In the genomic region with DNA sequence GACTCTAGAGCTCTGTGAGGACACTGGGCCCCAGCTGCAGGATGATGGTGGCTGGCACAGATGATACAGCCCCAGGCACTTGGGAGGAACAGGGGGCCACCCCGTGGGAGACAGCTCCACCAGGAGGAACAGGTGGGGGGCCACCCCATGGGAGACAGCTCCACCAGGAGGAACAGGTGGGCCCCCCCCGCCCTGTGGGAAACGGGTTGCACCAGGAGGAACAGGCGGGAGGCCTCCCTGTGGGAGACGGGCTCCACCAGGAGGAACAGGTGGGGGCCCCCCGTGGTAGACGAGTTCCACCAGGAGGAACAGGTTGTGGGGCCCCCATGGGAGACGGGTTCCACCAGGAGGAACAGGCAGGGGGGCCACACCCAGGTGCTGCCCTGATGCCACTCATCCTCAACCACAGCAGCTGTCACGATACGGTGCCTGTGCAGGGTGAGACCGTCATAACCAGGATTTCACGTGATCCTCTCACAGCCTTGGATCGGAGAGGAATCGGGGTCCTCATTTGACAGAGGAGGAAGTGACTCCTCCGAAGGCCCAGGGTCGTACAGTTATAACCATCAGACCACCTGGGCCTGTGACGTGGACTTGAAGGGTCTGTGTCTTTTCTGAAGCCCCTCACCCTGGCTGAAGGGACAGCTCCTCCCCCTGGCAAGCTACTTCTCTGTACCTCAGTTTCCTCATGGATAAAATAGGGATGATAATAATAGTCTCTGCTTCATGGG, we compare ENCODE assay signal across 14 cellular contexts.
"Had no signal": no experiment of that assay in that cellular context is flagged by ENCODE, and none has a peak within 500 bp of the region (broad histone marks: within the 10 kb centered on the region; RNA-seq: fewer than 3 reads in every experiment).

No MANE protein-coding gene starts in this region.

- H3K27ac ChIP-seq: esophagus muscularis mucosa, ovary, thoracic aorta, uterus had no signal

- DNase-seq: activated CD4-positive, alpha-beta T cell treated with anti-CD3 and anti-CD28 coated beads for 48 hours; activated naive CD4-positive, alpha-beta T cell treated with anti-CD3 and anti-CD28 coated beads, Interleukin-2, amount 10 ng/mL, durations not matched to agents 7 days and 5 days; cerebellar nuclear complex; left colon; natural killer cell; ovary; stimulated activated CD4-positive, alpha-beta T cell treated with anti-CD3 and anti-CD28 coated beads, Interleukin-2, amount 100 ng/mL, for 48 hours; uterus had no signal

- H3K4me1 Mint-ChIP-seq: activated naive CD4-positive, alpha-beta T cell treated with anti-CD3 and anti-CD28 coated beads, Interleukin-2, amount 10 ng/mL, durations not matched to agents 7 days and 5 days; natural killer cell had no signal

- H3K27me3 ChIP-seq: esophagus muscularis mucosa, ovary, uterus had no signal

- H3K4me1 ChIP-seq: esophagus muscularis mucosa, uterus had no signal

- H3K27ac Mint-ChIP-seq: activated naive CD4-positive, alpha-beta T cell treated with anti-CD3 and anti-CD28 coated beads, Interleukin-2, amount 10 ng/mL, durations not matched to agents 7 days and 5 days; natural killer cell; stimulated activated naive CD8-positive, alpha-beta T cell treated with anti-CD3 and anti-CD28 coated beads, Interleukin-15, Interleukin-2, amounts not matched to agents 100 ng/mL and 50 ng/mL, for 24 hours; T-helper 1 cell treated with Interleukin-12 subunit alpha and Interleukin-12 subunit beta and Interleukin-4 antibody, amounts not matched to agents 30 μg/mL and 1 μg/mL, for 36 hours; WTC11 had no signal

- H3K36me3 Mint-ChIP-seq: activated naive CD4-positive, alpha-beta T cell treated with anti-CD3 and anti-CD28 coated beads, Interleukin-2, amount 10 ng/mL, durations not matched to agents 7 days and 5 days had no signal

- H3K36me3 ChIP-seq: esophagus muscularis mucosa, ovary, thoracic aorta, uterus had no signal

- ATAC-seq: left colon, natural killer cell, WTC11 had no signal

- H3K27me3 Mint-ChIP-seq: stimulated activated naive CD8-positive, alpha-beta T cell treated with anti-CD3 and anti-CD28 coated beads, Interleukin-15, Interleukin-2, amounts not matched to agents 100 ng/mL and 50 ng/mL, for 24 hours had no signal

- H3K4me3 Mint-ChIP-seq: activated naive CD4-positive, alpha-beta T cell treated with anti-CD3 and anti-CD28 coated beads, Interleukin-2, amount 10 ng/mL, durations not matched to agents 7 days and 5 days; brain; natural killer cell; stimulated activated naive CD8-positive, alpha-beta T cell treated with anti-CD3 and anti-CD28 coated beads, Interleukin-15, Interleukin-2, amounts not matched to agents 100 ng/mL and 50 ng/mL, for 24 hours; T-helper 1 cell treated with Interleukin-12 subunit alpha and Interleukin-12 subunit beta and Interleukin-4 antibody, amounts not matched to agents 30 μg/mL and 1 μg/mL, for 36 hours; WTC11 had no signal

- H3K9me3 ChIP-seq: ovary, thoracic aorta had no signal

- H3K4me3 ChIP-seq: esophagus muscularis mucosa, ovary, thoracic aorta, uterus had no signal
